ENCODE assay signal across 15 cellular contexts in genomic region chr2:25481381-25482310, GRCh38.
DNase-seq lines count a peak whose midpoint lies in the region; TF ChIP-seq lines count a peak whose summit lies in the region.
"Had no signal": no experiment of that assay in that cellular context is flagged by ENCODE, and none has a peak within 500 bp of the region (broad histone marks: within the 10 kb centered on the region; RNA-seq: fewer than 3 reads in every experiment).

No MANE protein-coding gene starts in this region.

- intact Hi-C loops in breast epithelium (cut with DNase I; ENCODE audit: low total_unique reads): no loop called here
- intact Hi-C loops in MCF 10A (cut with micrococcal nuclease): no loop called here

- CTCF ChIA-PET in MCF 10A (lab: Yijun Ruan, JAX): no interaction called here

- H3K4me3 Mint-ChIP-seq in MCF 10A (ENCODE audit: unreplicated experiment): no peak overlapping the region
- H3K4me3 Mint-ChIP-seq: activated naive CD4-positive, alpha-beta T cell treated with anti-CD3 and anti-CD28 coated beads for 36 hours had no signal

- POLR2A ChIA-PET in MCF 10A (lab: Yijun Ruan, JAX): no interaction called here

- H3K27ac Mint-ChIP-seq in MCF 10A (ENCODE audit: low read depth, unreplicated experiment): no peak overlapping the region
- H3K27ac Mint-ChIP-seq: activated naive CD4-positive, alpha-beta T cell treated with anti-CD3 and anti-CD28 coated beads for 36 hours had no signal

- H3K4me3 ChIP-seq in breast epithelium: no peak overlapping the region
- H3K4me3 ChIP-seq: esophagus muscularis mucosa had no signal

- peaks cover 0 to 11% of the 10 kb centered on the region in 2 donors for H3K4me1 ChIP-seq in breast epithelium
- H3K4me1 ChIP-seq: esophagus muscularis mucosa had no signal

- peaks cover 11% of the 10 kb centered on the region for H3K4me1 Mint-ChIP-seq in MCF 10A (ENCODE audit: insufficient read depth, unreplicated experiment)

- no peaks in the 10 kb centered on the region for H3K36me3 ChIP-seq in breast epithelium
- H3K36me3 ChIP-seq: esophagus muscularis mucosa, neutrophil had no signal

- H3K36me3 Mint-ChIP-seq in MCF 10A (ENCODE audit: insufficient read depth, unreplicated experiment): no peaks in the 10 kb centered on the region

- no peaks in the 10 kb centered on the region for H3K9me3 ChIP-seq in breast epithelium
- H3K9me3 ChIP-seq: esophagus muscularis mucosa, neutrophil had no signal

- H3K9me3 Mint-ChIP-seq in MCF 10A (ENCODE audit: unreplicated experiment): no peaks in the 10 kb centered on the region
- H3K9me3 Mint-ChIP-seq: activated naive CD4-positive, alpha-beta T cell treated with anti-CD3 and anti-CD28 coated beads for 36 hours had no signal

- H3K27ac ChIP-seq in breast epithelium: peak overlapping the region; percentile 45 to 66
- peak overlapping the region; percentile 59 for H3K27ac ChIP-seq in VCaP
- H3K27ac ChIP-seq: esophagus muscularis mucosa, neutrophil had no signal

- TF ChIP-seq CTCF in breast epithelium (IDR thresholded peaks at IDR 0.05): no peak
- TF ChIP-seq CTCF in MCF 10A (IDR thresholded peaks at IDR 0.05; ENCODE audit: unreplicated experiment): no peak
- no peak for TF ChIP-seq CTCF in VCaP (conservative IDR thresholded peaks at IDR 0.05)

- no TSS peak for BruUV-seq in MCF 10A (replicated peaks; lab: Mats Ljungman, UMichigan)

- TF ChIP-seq POLR2A in breast epithelium (IDR thresholded peaks at IDR 0.05): no peak

- H3K27me3 Mint-ChIP-seq in MCF 10A (ENCODE audit: insufficient read depth, unreplicated experiment): no peaks in the 10 kb centered on the region

- DNase-seq in breast epithelium (ENCODE audit: low spot score in 2 of 2) (no peak), MCF 10A (ENCODE audit: unreplicated experiment) (no peak), hepatic stellate cell (ENCODE audit: low spot score) (peak; percentile 26), amniotic stem cell (lab: John Stamatoyannopoulos, UW) (no peak), NCI-H510A (lab: John Stamatoyannopoulos, UW) (no peak), C1 segment of cervical spinal cord (lab: John Stamatoyannopoulos, UW) (no peak), superior temporal gyrus (ENCODE audit: extremely low spot score) (no peak)
- DNase-seq: 8988T; activated naive CD4-positive, alpha-beta T cell treated with anti-CD3 and anti-CD28 coated beads for 36 hours; Calu3; NCI-H1417; NCI-H524 treated with DMSO at 0.1 percent for 48 hours had no signal

- no peaks in the 10 kb centered on the region for H3K27me3 ChIP-seq in breast epithelium
- H3K27me3 ChIP-seq: esophagus muscularis mucosa, neutrophil had no signal
